ENCODE assay signal across 8 cellular contexts in the genomic region with DNA sequence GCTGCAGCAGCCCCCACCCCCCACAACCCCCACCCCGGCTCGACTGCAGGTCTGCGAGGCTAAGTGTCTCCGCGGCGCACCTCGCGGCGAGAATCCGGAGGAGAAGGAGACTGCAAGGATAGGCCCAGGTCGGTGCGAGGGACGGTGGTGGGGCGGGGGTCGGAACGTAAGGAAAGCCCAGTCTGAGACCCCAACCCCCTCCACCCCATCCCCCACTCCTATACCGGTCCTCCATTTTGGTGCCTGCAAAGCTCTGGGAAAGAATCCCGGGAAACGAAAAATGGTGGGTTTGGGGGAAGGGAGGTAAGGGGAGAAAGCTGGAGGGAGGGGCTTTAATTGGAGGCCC. TPM values are rescaled to one million over a fixed set of nuclear protein-coding genes. Genes with fewer than 3 reads are reported as not detected.
DNase-seq lines count a peak whose midpoint lies in the region; ATAC-seq, FAIRE-seq and TF ChIP-seq lines count a peak whose summit lies in the region.

No MANE protein-coding gene starts in this region.

- peak overlapping the region; percentile 79 for H3K9ac ChIP-seq in HCT116 (ENCODE audit: low read length)

- CTCF ChIA-PET in AG04450 (lab: Charles Lee) = interaction anchor here (0.6 to 1.2 kb wide), 2 partner anchors 35 to 310 kb away, joined by 3 to 4 read pairs; no protein-coding TSS in a partner anchor
- CTCF ChIA-PET in HCT116 (lab: Charles Lee) = no interaction called here

- H3K27me3 ChIP-seq in AG04450 (ENCODE audit: control insufficient read depth, insufficient read depth, low read length) (no peaks in the 10 kb centered on the region), HCT116 (ENCODE audit: insufficient read depth, low read length) (no peaks in the 10 kb centered on the region), pancreas (no peaks in the 10 kb centered on the region)

- peak overlapping the region; percentile 73 for H3K4me3 ChIP-seq in AG04450 (ENCODE audit: low read depth, low read length)
- peak overlapping the region; percentile 62 to 64 for H3K4me3 ChIP-seq in HCT116 (replicated peaks in 1 of 2; ENCODE audit: low read depth in 1 of 2, low read length in 2 of 2)
- H3K4me3 ChIP-seq in foreskin fibroblast (ENCODE audit: low read depth in 1 of 2, low read length in 2 of 2) = peak overlapping the region; percentile 69 to 70
- peak overlapping the region; percentile 29 to 57 (median 40) for H3K4me3 ChIP-seq in pancreas

- TF ChIP-seq CTCF in AG04450 (IDR thresholded peaks at IDR 0.05; ENCODE audit: low read depth, low read length) = no peak
- TF ChIP-seq CTCF in HCT116 (IDR thresholded peaks at IDR 0.05 in 2 of 3, conservative IDR thresholded peaks at IDR 0.05 in 1 of 3; ENCODE audit: borderline replicate concordance in 1 of 3, insufficient read depth in 1 of 3, low read depth in 2 of 3, low read length in 2 of 3) = no peak
- TF ChIP-seq CTCF in foreskin fibroblast (IDR thresholded peaks at IDR 0.05; ENCODE audit: low read depth, low read length) = no peak
- no peak for TF ChIP-seq CTCF in pancreas (IDR thresholded peaks at IDR 0.05)

- TF ChIP-seq POLR2A in HCT116 (IDR thresholded peaks at IDR 0.05; ENCODE audit: borderline replicate concordance, extremely low read depth, insufficient read depth, insufficient read length) = no peak

- H2AFZ ChIP-seq in HCT116 (ENCODE audit: low read depth, low read length, poor library complexity, severe bottlenecking) = no peak overlapping the region

- RAD21 ChIA-PET in HCT116 (lab: Charles Lee; ENCODE audit: low non-redundant PET in 1 of 2, low total read pairs in 2 of 2, uncharacterized antibody in 2 of 2, unreplicated experiment in 2 of 2) = interaction anchor here in 1 of 2 experiments (0.6 kb wide), 1 partner anchor 123 kb away, joined by 5 read pairs; no protein-coding TSS in a partner anchor

- H3K4me1 ChIP-seq in HCT116 (ENCODE audit: control insufficient read depth in 1 of 2, insufficient read depth in 2 of 2, low read length in 2 of 2) = peaks cover 2 to 16% of the 10 kb centered on the region in 2 experiments; a peak in 2 of 4 replicates
- H3K4me1 ChIP-seq in pancreas = no peaks in the 10 kb centered on the region

- H3K79me2 ChIP-seq in HCT116 (ENCODE audit: insufficient read depth, low read length) = peaks cover 9% of the 10 kb centered on the region

- 0 to 31% methylated on average over 10 to 19 of the region's 19 CpGs for WGBS in pancreas, 2 donors

- H3K27ac ChIP-seq in AG04450 (ENCODE audit: low read depth, low read length) (peak overlapping the region; percentile 52), HCT116 (ENCODE audit: low read depth, low read length) (peak overlapping the region; percentile 42), pancreas (peak overlapping the region; percentile 52 to 73 (median 70))

- peak overlapping the region; percentile 79 for H3K4me2 ChIP-seq in HCT116 (ENCODE audit: low read length)

- DNase-seq in AG04450 (ENCODE audit: low read depth, low spot score) = no peak
- no peak for DNase-seq in HCT116 (ENCODE audit: low read depth, low spot score)
- peak; percentile 0 for DNase-seq in activated CD4-positive, alpha-beta T cell treated with anti-CD3 and anti-CD28 coated beads, Interleukin-2, amount 50 U/mL, for 1 hour
- DNase-seq in foreskin fibroblast = no peak
- peak in 3 of 6 donors; percentile 13 to 58 (median 26) for DNase-seq in pancreas
- DNase-seq in HK-2 (ENCODE audit: unreplicated experiment) = no peak
- DNase-seq in HTR-8/SVneo (ENCODE audit: insufficient read length, low spot score) = no peak

- no peaks in the 10 kb centered on the region for H4K20me1 ChIP-seq in HCT116 (ENCODE audit: insufficient read depth)

- no peak for TF ChIP-seq RAD21 in HCT116 (IDR thresholded peaks at IDR 0.05; ENCODE audit: low read depth)

- intact Hi-C loops in HCT116 (cut with micrococcal nuclease) = no loop called here
- intact Hi-C loops in pancreas (cut with DNase I) = no loop called here

- peak; percentile 52 for ATAC-seq in HCT116
- ATAC-seq in pancreas = peak; percentile 68 to 75 (median 72)
- ATAC-seq in GM19023 (IDR thresholded peaks at IDR 0.05; ENCODE audit: unreplicated experiment) = no peak

- H3K9me2 ChIP-seq in HCT116 (ENCODE audit: insufficient read depth) = no peaks in the 10 kb centered on the region

- no TSS peak for BruUV-seq in HCT116 (replicated peaks; lab: Mats Ljungman, UMichigan)

- no peaks in the 10 kb centered on the region for H3K36me3 ChIP-seq in HCT116 (ENCODE audit: control insufficient read depth in 1 of 2, insufficient read depth in 2 of 2, low read length in 2 of 2)
- no peaks in the 10 kb centered on the region for H3K36me3 ChIP-seq in pancreas

- H3K9me3 ChIP-seq in AG04450 (ENCODE audit: control insufficient read depth, insufficient read depth, low read length) = no peaks in the 10 kb centered on the region
- H3K9me3 ChIP-seq in HCT116 (ENCODE audit: control insufficient read depth in 1 of 2, insufficient read depth in 1 of 2, low read depth in 1 of 2, low read length in 2 of 2) = no peaks in the 10 kb centered on the region
- no peaks in the 10 kb centered on the region for H3K9me3 ChIP-seq in pancreas

- POLR2A ChIA-PET in AG04450 (lab: Yijun Ruan, JAX) (interaction anchor here (0.9 to 1.3 kb wide), 5 partner anchors 10 to 28 kb away, joined by 5 to 8 read pairs (median 5); a partner anchor contains a TSS), HCT116 (lab: Charles Lee) (no interaction called here)

- FAIRE-seq in pancreas (lab: Jason Lieb, UNC) = no peak
- FAIRE-seq in HTR-8/SVneo (lab: Jason Lieb, UNC) = no peak

TF ChIP-seq in HCT116, 20 proteins besides CTCF, POLR2A, EP300 and RAD21:
- TF ChIP-seq EGR1 (IDR thresholded peaks at IDR 0.05; ENCODE audit: low read depth) = no peak
- peak; percentile 87 for TF ChIP-seq YY1 (IDR thresholded peaks at IDR 0.05; ENCODE audit: extremely low read depth, insufficient replicate concordance, low read depth, low read length)

RNA-seq across cellular contexts. Expression of a gene that starts 0.6 kb away (rescaled TPM):
- polyA plus RNA-seq in AG04450 (2011; rRNA removed) (644 and 772 TPM in 2 replicates), pancreas (100 to 1,000 TPM in 1 of 2 donors, 10 to 100 TPM in 1; 40.7 to 184 TPM)
- 96.3 and 147 TPM in 2 replicates for polyA minus RNA-seq in AG04450 (2011; rRNA and poly(A)+ RNA removed)
- total RNA-seq in HCT116 (2021; ENCODE audit: unreplicated experiment) (86.2 TPM), pancreas (10 to 100 TPM; 30.2 to 55.3 (median 39.0) TPM)
- 102 and 128 TPM in 2 replicates for polyA plus RNA-seq in HCT116 (2012)

RNA-seq across cellular contexts. Expression of a gene that starts 20.6 kb away (rescaled TPM):
- polyA plus RNA-seq in AG04450 (2011; rRNA removed) = 141 and 234 TPM in 2 replicates
- 14.8 and 24.6 TPM in 2 replicates for polyA minus RNA-seq in AG04450 (2011; rRNA and poly(A)+ RNA removed)
- total RNA-seq in HCT116 (2021; ENCODE audit: unreplicated experiment) = 28.8 TPM
- 16.9 and 18.9 TPM in 2 replicates for polyA plus RNA-seq in HCT116 (2012)
- total RNA-seq in pancreas = 10 to 100 TPM in 3 of 6 donors, 1 to 10 TPM in 3; 7.3 to 24.1 (median 9.9) TPM
- polyA plus RNA-seq in pancreas = 10 to 100 TPM; 42.0 to 71.8 TPM

RNA-seq across cellular contexts. Expression of a gene that starts 46.9 kb away (rescaled TPM):
- polyA plus RNA-seq in AG04450 (2011; rRNA removed) = 35.8 and 49.5 TPM in 2 replicates
- 7.3 and 8.4 TPM in 2 replicates for polyA minus RNA-seq in AG04450 (2011; rRNA and poly(A)+ RNA removed)
- total RNA-seq in HCT116 (2021; ENCODE audit: unreplicated experiment) = 0.20 TPM
- polyA plus RNA-seq in HCT116 (2012) = not detected in 2 replicates
- 1 to 10 TPM in 2 of 6 donors, under 1 TPM in 4; 0.12 to 1.3 (median 0.34) TPM for total RNA-seq in pancreas
- 1 to 10 TPM in 1 of 2 donors, under 1 TPM in 1; 0.72 to 2.6 TPM for polyA plus RNA-seq in pancreas
